Comparison of ENCODE assay signal across 1 cellular context in genomic region chr3:100492059-100492809, GRCh38.
TF ChIP-seq lines count a peak whose summit lies in the region.

Gene TMEM45A (plus strand): TSS chr3:100492619. CDS start chr3:100555212, 62,593 bp downstream.

TF ChIP-seq in WTC11, 78 proteins besides CTCF, POLR2A, EP300 and RAD21 (continued from another document and continues in another):
- TF ChIP-seq, protein P1, sequence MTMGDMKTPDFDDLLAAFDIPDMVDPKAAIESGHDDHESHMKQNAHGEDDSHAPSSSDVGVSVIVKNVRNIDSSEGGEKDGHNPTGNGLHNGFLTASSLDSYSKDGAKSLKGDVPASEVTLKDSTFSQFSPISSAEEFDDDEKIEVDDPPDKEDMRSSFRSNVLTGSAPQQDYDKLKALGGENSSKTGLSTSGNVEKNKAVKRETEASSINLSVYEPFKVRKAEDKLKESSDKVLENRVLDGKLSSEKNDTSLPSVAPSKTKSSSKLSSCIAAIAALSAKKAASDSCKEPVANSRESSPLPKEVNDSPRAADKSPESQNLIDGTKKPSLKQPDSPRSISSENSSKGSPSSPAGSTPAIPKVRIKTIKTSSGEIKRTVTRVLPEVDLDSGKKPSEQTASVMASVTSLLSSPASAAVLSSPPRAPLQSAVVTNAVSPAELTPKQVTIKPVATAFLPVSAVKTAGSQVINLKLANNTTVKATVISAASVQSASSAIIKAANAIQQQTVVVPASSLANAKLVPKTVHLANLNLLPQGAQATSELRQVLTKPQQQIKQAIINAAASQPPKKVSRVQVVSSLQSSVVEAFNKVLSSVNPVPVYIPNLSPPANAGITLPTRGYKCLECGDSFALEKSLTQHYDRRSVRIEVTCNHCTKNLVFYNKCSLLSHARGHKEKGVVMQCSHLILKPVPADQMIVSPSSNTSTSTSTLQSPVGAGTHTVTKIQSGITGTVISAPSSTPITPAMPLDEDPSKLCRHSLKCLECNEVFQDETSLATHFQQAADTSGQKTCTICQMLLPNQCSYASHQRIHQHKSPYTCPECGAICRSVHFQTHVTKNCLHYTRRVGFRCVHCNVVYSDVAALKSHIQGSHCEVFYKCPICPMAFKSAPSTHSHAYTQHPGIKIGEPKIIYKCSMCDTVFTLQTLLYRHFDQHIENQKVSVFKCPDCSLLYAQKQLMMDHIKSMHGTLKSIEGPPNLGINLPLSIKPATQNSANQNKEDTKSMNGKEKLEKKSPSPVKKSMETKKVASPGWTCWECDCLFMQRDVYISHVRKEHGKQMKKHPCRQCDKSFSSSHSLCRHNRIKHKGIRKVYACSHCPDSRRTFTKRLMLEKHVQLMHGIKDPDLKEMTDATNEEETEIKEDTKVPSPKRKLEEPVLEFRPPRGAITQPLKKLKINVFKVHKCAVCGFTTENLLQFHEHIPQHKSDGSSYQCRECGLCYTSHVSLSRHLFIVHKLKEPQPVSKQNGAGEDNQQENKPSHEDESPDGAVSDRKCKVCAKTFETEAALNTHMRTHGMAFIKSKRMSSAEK (CRISPR knock-in tag; IDR thresholded peaks at IDR 0.05; ENCODE audit: borderline replicate concordance): no peak
- TF ChIP-seq, protein P2, sequence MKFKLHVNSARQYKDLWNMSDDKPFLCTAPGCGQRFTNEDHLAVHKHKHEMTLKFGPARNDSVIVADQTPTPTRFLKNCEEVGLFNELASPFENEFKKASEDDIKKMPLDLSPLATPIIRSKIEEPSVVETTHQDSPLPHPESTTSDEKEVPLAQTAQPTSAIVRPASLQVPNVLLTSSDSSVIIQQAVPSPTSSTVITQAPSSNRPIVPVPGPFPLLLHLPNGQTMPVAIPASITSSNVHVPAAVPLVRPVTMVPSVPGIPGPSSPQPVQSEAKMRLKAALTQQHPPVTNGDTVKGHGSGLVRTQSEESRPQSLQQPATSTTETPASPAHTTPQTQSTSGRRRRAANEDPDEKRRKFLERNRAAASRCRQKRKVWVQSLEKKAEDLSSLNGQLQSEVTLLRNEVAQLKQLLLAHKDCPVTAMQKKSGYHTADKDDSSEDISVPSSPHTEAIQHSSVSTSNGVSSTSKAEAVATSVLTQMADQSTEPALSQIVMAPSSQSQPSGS (CRISPR knock-in tag; IDR thresholded peaks at IDR 0.05; ENCODE audit: borderline replicate concordance, low read depth): no peak
- TF ChIP-seq ZNF671 (CRISPR knock-in tag; IDR thresholded peaks at IDR 0.05) (no peak), OVOL2 (CRISPR knock-in tag; IDR thresholded peaks at IDR 0.05; ENCODE audit: borderline replicate concordance) (no peak), PREB (CRISPR knock-in tag; IDR thresholded peaks at IDR 0.05; ENCODE audit: borderline replicate concordance) (no peak), PRRX2 (CRISPR knock-in tag; IDR thresholded peaks at IDR 0.05) (no peak), MYBL2 (CRISPR knock-in tag; IDR thresholded peaks at IDR 0.05) (0 out of 2 replicates have a peak, but pooled peaks have one; percentile 64), KAT7 (CRISPR knock-in tag; IDR thresholded peaks at IDR 0.05; ENCODE audit: borderline replicate concordance) (no peak), E2F5 (CRISPR knock-in tag; IDR thresholded peaks at IDR 0.05) (no peak), ATF1 (CRISPR knock-in tag; IDR thresholded peaks at IDR 0.05) (no peak), FOXK1 (CRISPR knock-in tag; IDR thresholded peaks at IDR 0.05) (0 out of 2 replicates have a peak, but pooled peaks have one; percentile 29), CREM (CRISPR knock-in tag; IDR thresholded peaks at IDR 0.05) (no peak), STAT6 (CRISPR knock-in tag; conservative IDR thresholded peaks at IDR 0.05; ENCODE audit: low read depth) (no peak), SP1 (CRISPR knock-in tag; conservative IDR thresholded peaks at IDR 0.05) (peak; percentile 89), ESRRA (CRISPR knock-in tag; IDR thresholded peaks at IDR 0.05; ENCODE audit: borderline replicate concordance) (no peak), ZNF232 (CRISPR knock-in tag; IDR thresholded peaks at IDR 0.05) (no peak), ZBTB21 (CRISPR knock-in tag; IDR thresholded peaks at IDR 0.05; ENCODE audit: borderline replicate concordance) (no peak), ZMAT4 (CRISPR knock-in tag; IDR thresholded peaks at IDR 0.05) (no peak), SMAD4 (CRISPR knock-in tag; IDR thresholded peaks at IDR 0.05) (no peak), NFYB (CRISPR knock-in tag; conservative IDR thresholded peaks at IDR 0.05; ENCODE audit: low read depth) (peak; percentile 100), ETV6 (CRISPR knock-in tag; IDR thresholded peaks at IDR 0.05) (no peak), MXD4 (CRISPR knock-in tag; IDR thresholded peaks at IDR 0.05; ENCODE audit: borderline replicate concordance) (no peak), IRF2 (CRISPR knock-in tag; IDR thresholded peaks at IDR 0.05; ENCODE audit: borderline replicate concordance, low read depth) (no peak), FOXJ3 (CRISPR knock-in tag; IDR thresholded peaks at IDR 0.05; ENCODE audit: borderline replicate concordance) (no peak), EMX1 (CRISPR knock-in tag; IDR thresholded peaks at IDR 0.05) (no peak), JAZF1 (CRISPR knock-in tag; IDR thresholded peaks at IDR 0.05) (no peak), TCF7 (CRISPR knock-in tag; IDR thresholded peaks at IDR 0.05; ENCODE audit: low read depth) (no peak), TEAD4 (CRISPR knock-in tag; IDR thresholded peaks at IDR 0.05) (no peak), SMAD3 (CRISPR knock-in tag; IDR thresholded peaks at IDR 0.05; ENCODE audit: borderline replicate concordance) (no peak), TEAD1 (CRISPR knock-in tag; IDR thresholded peaks at IDR 0.05) (peak; percentile 64; the same call in 1 of the 2 replicates), ZNF416 (CRISPR knock-in tag; IDR thresholded peaks at IDR 0.05) (no peak), ZNF219 (CRISPR knock-in tag; IDR thresholded peaks at IDR 0.05; ENCODE audit: borderline replicate concordance) (no peak)
- TF ChIP-seq, protein P3, sequence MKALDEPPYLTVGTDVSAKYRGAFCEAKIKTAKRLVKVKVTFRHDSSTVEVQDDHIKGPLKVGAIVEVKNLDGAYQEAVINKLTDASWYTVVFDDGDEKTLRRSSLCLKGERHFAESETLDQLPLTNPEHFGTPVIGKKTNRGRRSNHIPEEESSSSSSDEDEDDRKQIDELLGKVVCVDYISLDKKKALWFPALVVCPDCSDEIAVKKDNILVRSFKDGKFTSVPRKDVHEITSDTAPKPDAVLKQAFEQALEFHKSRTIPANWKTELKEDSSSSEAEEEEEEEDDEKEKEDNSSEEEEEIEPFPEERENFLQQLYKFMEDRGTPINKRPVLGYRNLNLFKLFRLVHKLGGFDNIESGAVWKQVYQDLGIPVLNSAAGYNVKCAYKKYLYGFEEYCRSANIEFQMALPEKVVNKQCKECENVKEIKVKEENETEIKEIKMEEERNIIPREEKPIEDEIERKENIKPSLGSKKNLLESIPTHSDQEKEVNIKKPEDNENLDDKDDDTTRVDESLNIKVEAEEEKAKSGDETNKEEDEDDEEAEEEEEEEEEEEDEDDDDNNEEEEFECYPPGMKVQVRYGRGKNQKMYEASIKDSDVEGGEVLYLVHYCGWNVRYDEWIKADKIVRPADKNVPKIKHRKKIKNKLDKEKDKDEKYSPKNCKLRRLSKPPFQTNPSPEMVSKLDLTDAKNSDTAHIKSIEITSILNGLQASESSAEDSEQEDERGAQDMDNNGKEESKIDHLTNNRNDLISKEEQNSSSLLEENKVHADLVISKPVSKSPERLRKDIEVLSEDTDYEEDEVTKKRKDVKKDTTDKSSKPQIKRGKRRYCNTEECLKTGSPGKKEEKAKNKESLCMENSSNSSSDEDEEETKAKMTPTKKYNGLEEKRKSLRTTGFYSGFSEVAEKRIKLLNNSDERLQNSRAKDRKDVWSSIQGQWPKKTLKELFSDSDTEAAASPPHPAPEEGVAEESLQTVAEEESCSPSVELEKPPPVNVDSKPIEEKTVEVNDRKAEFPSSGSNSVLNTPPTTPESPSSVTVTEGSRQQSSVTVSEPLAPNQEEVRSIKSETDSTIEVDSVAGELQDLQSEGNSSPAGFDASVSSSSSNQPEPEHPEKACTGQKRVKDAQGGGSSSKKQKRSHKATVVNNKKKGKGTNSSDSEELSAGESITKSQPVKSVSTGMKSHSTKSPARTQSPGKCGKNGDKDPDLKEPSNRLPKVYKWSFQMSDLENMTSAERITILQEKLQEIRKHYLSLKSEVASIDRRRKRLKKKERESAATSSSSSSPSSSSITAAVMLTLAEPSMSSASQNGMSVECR (CRISPR knock-in tag; IDR thresholded peaks at IDR 0.05; ENCODE audit: borderline replicate concordance): no peak
- TF ChIP-seq, protein P4, sequence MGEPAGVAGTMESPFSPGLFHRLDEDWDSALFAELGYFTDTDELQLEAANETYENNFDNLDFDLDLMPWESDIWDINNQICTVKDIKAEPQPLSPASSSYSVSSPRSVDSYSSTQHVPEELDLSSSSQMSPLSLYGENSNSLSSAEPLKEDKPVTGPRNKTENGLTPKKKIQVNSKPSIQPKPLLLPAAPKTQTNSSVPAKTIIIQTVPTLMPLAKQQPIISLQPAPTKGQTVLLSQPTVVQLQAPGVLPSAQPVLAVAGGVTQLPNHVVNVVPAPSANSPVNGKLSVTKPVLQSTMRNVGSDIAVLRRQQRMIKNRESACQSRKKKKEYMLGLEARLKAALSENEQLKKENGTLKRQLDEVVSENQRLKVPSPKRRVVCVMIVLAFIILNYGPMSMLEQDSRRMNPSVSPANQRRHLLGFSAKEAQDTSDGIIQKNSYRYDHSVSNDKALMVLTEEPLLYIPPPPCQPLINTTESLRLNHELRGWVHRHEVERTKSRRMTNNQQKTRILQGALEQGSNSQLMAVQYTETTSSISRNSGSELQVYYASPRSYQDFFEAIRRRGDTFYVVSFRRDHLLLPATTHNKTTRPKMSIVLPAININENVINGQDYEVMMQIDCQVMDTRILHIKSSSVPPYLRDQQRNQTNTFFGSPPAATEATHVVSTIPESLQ (CRISPR knock-in tag; IDR thresholded peaks at IDR 0.05): no peak
- TF ChIP-seq, protein P5, sequence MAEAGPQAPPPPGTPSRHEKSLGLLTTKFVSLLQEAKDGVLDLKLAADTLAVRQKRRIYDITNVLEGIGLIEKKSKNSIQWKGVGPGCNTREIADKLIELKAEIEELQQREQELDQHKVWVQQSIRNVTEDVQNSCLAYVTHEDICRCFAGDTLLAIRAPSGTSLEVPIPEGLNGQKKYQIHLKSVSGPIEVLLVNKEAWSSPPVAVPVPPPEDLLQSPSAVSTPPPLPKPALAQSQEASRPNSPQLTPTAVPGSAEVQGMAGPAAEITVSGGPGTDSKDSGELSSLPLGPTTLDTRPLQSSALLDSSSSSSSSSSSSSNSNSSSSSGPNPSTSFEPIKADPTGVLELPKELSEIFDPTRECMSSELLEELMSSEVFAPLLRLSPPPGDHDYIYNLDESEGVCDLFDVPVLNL (CRISPR knock-in tag; IDR thresholded peaks at IDR 0.05; ENCODE audit: borderline replicate concordance, low read depth): no peak
- TF ChIP-seq, protein P6, sequence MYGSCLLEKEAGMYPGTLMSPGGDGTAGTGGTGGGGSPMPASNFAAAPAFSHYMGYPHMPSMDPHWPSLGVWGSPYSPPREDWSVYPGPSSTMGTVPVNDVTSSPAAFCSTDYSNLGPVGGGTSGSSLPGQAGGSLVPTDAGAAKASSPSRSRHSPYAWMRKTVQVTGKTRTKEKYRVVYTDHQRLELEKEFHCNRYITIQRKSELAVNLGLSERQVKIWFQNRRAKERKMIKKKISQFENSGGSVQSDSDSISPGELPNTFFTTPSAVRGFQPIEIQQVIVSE (CRISPR knock-in tag; IDR thresholded peaks at IDR 0.05; ENCODE audit: borderline replicate concordance): no peak
- TF ChIP-seq, protein P7, sequence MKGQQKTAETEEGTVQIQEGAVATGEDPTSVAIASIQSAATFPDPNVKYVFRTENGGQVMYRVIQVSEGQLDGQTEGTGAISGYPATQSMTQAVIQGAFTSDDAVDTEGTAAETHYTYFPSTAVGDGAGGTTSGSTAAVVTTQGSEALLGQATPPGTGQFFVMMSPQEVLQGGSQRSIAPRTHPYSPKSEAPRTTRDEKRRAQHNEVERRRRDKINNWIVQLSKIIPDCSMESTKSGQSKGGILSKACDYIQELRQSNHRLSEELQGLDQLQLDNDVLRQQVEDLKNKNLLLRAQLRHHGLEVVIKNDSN (CRISPR knock-in tag; IDR thresholded peaks at IDR 0.05): no peak
- TF ChIP-seq, protein P8, sequence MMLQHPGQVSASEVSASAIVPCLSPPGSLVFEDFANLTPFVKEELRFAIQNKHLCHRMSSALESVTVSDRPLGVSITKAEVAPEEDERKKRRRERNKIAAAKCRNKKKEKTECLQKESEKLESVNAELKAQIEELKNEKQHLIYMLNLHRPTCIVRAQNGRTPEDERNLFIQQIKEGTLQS (CRISPR knock-in tag; conservative IDR thresholded peaks at IDR 0.05): no peak
